In the genomic region with DNA sequence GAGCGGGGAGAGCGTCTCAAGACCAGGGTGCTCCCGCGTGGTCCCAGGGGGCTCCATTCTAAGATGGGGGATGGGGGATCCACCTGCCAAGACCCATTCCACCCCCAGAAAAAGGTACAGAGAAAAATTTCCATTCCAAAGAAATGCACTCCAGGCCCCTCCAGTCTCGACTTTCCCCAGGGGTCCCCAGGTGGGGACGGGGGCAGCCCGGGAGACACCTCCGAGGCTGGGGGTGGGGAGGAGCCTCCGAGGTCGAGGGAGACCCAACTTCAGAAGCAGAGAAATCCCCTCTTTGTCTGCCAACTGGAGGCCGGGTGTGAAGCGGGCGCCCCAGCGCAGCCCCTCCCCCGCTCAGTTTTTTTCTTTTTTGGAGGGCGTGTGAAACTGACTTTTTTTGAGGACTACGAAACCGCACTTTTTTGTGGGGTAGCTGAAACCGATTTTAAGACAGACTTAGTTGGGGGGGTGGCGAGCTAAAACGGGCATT, we compare ENCODE assay signal across 1 cellular context.
TF ChIP-seq lines count a peak whose summit lies in the region.

No MANE protein-coding gene starts in this region.

TF ChIP-seq in endothelial cell of umbilical vein, 7 proteins besides CTCF, POLR2A, EP300 and RAD21:
- TF ChIP-seq, protein P1, sequence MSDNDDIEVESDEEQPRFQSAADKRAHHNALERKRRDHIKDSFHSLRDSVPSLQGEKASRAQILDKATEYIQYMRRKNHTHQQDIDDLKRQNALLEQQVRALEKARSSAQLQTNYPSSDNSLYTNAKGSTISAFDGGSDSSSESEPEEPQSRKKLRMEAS (IDR thresholded peaks at IDR 0.05; ENCODE audit: insufficient read depth, insufficient read length) = no peak
- TF ChIP-seq EZH2 (IDR thresholded peaks at IDR 0.05; ENCODE audit: borderline replicate concordance, low read depth, low read length, severe bottlenecking) (no peak), GATA2 (IDR thresholded peaks at IDR 0.05; ENCODE audit: insufficient read depth, insufficient read length, low read depth, low read length) (no peak), JUN (IDR thresholded peaks at IDR 0.05; ENCODE audit: borderline replicate concordance, insufficient read depth, insufficient read length, low read depth) (no peak), FOS (IDR thresholded peaks at IDR 0.05; ENCODE audit: borderline replicate concordance, insufficient read depth, low read length) (no peak), POLR2AphosphoS5 (IDR thresholded peaks at IDR 0.05; ENCODE audit: insufficient read depth, low read depth, low read length) (no peak), MYC (IDR thresholded peaks at IDR 0.05; ENCODE audit: low read depth, low read length) (no peak)
